In the genomic region with DNA sequence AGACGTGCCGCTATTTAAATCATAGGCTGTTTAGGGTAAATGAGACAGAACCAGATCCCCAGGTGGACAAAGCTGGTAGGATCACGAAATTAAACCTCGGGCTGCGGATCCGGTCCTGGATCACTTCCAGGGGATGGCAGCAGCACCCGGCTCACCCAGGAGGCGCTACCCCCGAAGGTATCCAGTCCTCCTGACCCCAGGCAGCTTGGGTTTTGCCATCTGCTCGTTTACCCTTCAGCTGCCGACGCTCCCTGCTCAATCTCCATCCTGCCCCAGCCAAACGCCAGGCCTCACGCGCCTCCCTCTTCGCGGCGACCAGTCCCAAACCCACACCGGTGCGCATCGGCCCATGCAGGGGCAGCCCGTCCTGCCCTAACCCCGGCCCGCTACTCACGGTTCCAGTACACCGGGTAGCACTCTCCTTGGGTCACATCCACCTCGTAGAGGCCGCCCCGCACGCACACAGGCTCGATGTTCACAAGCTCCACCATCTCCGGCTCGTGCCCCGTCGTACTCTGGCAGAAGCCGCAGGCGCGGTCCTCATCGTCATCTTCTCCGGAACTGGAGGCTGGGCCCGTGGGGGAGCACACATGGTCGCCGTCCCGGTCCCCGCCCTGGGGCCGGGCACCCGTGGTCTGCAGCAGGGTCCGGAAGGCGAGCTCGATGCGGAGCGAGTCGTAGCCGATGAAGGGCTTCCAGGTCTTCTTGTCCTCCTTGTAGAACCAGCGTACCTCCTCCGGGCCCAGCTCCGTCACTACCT, we compare ENCODE assay signal across 8 cellular contexts. TPM values are rescaled to one million over a fixed set of nuclear protein-coding genes. Genes with fewer than 3 reads are reported as not detected.
DNase-seq lines count a peak whose midpoint lies in the region; ATAC-seq and TF ChIP-seq lines count a peak whose summit lies in the region.

No MANE protein-coding gene starts in this region.

- peak; percentile 26 for ATAC-seq in GM18907 (IDR thresholded peaks at IDR 0.05; ENCODE audit: unreplicated experiment)
- ATAC-seq in HG03196 (IDR thresholded peaks at IDR 0.05; ENCODE audit: unreplicated experiment) = peak; percentile 22

- TF ChIP-seq CTCF in AG04450 (IDR thresholded peaks at IDR 0.05; ENCODE audit: low read depth, low read length) = no peak; the same call in 1 of the 2 replicates

- POLR2A ChIA-PET in AG04450 (lab: Yijun Ruan, JAX) = interaction anchor here (0.6 kb wide), 2 partner anchors 30 to 40 kb away, joined by 3 read pairs; no protein-coding TSS in a partner anchor

- H3K4me3 ChIP-seq in AG04450 (ENCODE audit: low read depth, low read length) = peak overlapping the region; percentile 94
- H3K4me3 ChIP-seq in mucosa of rectum (ENCODE audit: low read length in 2 of 2) = peak overlapping the region; percentile 76 to 85

- H3K27ac ChIP-seq in AG04450 (ENCODE audit: low read depth, low read length) = peak overlapping the region; percentile 11
- peak overlapping the region; percentile 40 for H3K27ac ChIP-seq in epithelial cell of prostate
- H3K27ac ChIP-seq in mucosa of rectum (ENCODE audit: low read depth in 2 of 2, low read length in 2 of 2) = peak overlapping the region; percentile 82 to 86

- DNase-seq in AG04450 (ENCODE audit: low read depth, low spot score) (no peak), NCI-H748 treated with DMSO at 0.1 percent for 48 hours (lab: John Stamatoyannopoulos, UW) (peak; percentile 29), activated T-cell treated with anti-CD3 and anti-CD28 coated beads for 1 hour (ENCODE audit: low read depth) (peak; percentile 55), epithelial cell of prostate (ENCODE audit: low read depth, low spot score) (no peak)
- peak; percentile 31 to 44 for DNase-seq in stimulated activated CD8-positive, alpha-beta memory T cell treated with anti-CD3 and anti-CD28 coated beads, Interleukin-7, amount 100 ng/mL, for 1 hour (ENCODE audit: low read depth in 2 of 2)

- CTCF ChIA-PET in AG04450 (lab: Charles Lee) = interaction anchor here (1.3 to 1.7 kb wide), 2 partner anchors 144 to 155 kb away, joined by 3 read pairs; no protein-coding TSS in a partner anchor

- H3K4me1 ChIP-seq in mucosa of rectum (ENCODE audit: control insufficient read depth in 2 of 2, insufficient read depth in 2 of 2, low read length in 2 of 2) = peaks cover 8 to 18% of the 10 kb centered on the region in 2 donors

- no peaks in the 10 kb centered on the region for H3K27me3 ChIP-seq in AG04450 (ENCODE audit: control insufficient read depth, insufficient read depth, low read length)
- H3K27me3 ChIP-seq in mucosa of rectum (ENCODE audit: control insufficient read depth in 2 of 2, insufficient read depth in 2 of 2, low read length in 2 of 2) = no peaks in the 10 kb centered on the region

- peak overlapping the region; percentile 75 to 82 for H3K9ac ChIP-seq in mucosa of rectum (ENCODE audit: low read depth in 1 of 2, low read length in 2 of 2)

- peaks cover 6% of the 10 kb centered on the region; the same call in 1 of the 2 replicates for H3K9me3 ChIP-seq in AG04450 (ENCODE audit: control insufficient read depth, insufficient read depth, low read length)
- no peaks in the 10 kb centered on the region for H3K9me3 ChIP-seq in mucosa of rectum (ENCODE audit: control insufficient read depth in 2 of 2, low read length in 2 of 2)

- H3K36me3 ChIP-seq in mucosa of rectum (ENCODE audit: control insufficient read depth in 2 of 2, insufficient read depth in 2 of 2, low read length in 2 of 2) = no peaks in the 10 kb centered on the region

RNA-seq across cellular contexts. Expression of a gene that starts 1.1 kb away (rescaled TPM):
- 11.1 and 16.7 TPM in 2 replicates for polyA plus RNA-seq in AG04450 (2011; rRNA removed)
- 21.4 and 30.4 TPM in 2 replicates for polyA minus RNA-seq in AG04450 (2011; rRNA and poly(A)+ RNA removed)

Comparison
In these comparisons a context has a peak if more than half of its experiments do, and no peak if none do; other contexts are left out.
1. DNase-seq: peak in NCI-H748 treated with DMSO at 0.1 percent for 48 hours (single experiment), activated T-cell treated with anti-CD3 and anti-CD28 coated beads for 1 hour (single experiment) and stimulated activated CD8-positive, alpha-beta memory T cell treated with anti-CD3 and anti-CD28 coated beads, Interleukin-7, amount 100 ng/mL, for 1 hour (2 of 2); none in AG04450 (single experiment) and epithelial cell of prostate (single experiment).
2. H3K27ac ChIP-seq: peak in every context shown above with its lines; median percentile 84 in mucosa of rectum; 40 in epithelial cell of prostate; 11 in AG04450.